10 cellular contexts compared by ENCODE assay signal in the genomic region with DNA sequence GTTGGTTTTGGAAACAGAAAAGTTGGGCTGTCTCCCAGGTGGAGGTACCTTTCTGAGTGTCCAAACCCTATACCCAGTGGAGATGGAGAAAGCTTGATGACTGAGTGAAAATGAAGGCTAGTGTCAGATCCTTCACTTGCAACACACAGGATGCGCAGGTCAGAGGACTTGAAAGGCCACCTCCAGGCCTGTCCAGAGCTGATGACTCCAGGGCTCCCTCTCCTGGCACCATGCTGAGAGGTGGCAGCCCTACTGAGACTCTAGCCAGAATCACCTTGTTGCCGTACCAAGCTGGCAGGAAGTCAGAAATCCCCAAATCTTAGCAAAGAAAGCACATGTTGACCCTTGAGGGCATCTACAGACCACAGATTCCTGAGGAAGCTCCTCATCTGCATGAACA.
DNase-seq lines count a peak whose midpoint lies in the region; ATAC-seq and TF ChIP-seq lines count a peak whose summit lies in the region.
"Had no signal": no experiment of that assay in that cellular context is flagged by ENCODE, and none has a peak within 500 bp of the region (broad histone marks: within the 10 kb centered on the region; RNA-seq: fewer than 3 reads in every experiment).

No MANE protein-coding gene starts in this region.

- TF ChIP-seq CTCF in MM.1S (IDR thresholded peaks at IDR 0.05; ENCODE audit: low read length) (peak; percentile 49), brain microvascular endothelial cell (IDR thresholded peaks at IDR 0.05; ENCODE audit: low read depth, low read length, missing control alignments) (peak; percentile 71), parathyroid adenoma (IDR thresholded peaks at IDR 0.05) (peak; percentile 37)

- DNase-seq in NCI-H82 (lab: John Stamatoyannopoulos, UW) (peak; percentile 52), NCI-H82 treated with DMSO at 0.1 percent for 48 hours (lab: John Stamatoyannopoulos, UW; ENCODE audit: unreplicated experiment) (no peak), MM.1S (peak; percentile 23), brain microvascular endothelial cell (no peak), NCI-H1436 treated with DMSO at 0.1 percent for 48 hours (lab: John Stamatoyannopoulos, UW) (no peak), kidney glomerular epithelial cell (lab: John Stamatoyannopoulos, UW) (no peak)

- H2AFZ ChIP-seq in MM.1S (ENCODE audit: low read length), result no peak overlapping the region
- no peak overlapping the region for H2AFZ ChIP-seq in parathyroid adenoma

- H3K27ac ChIP-seq in MM.1S (ENCODE audit: low read length) (no peak overlapping the region), brain microvascular endothelial cell (no peak overlapping the region), parathyroid adenoma (no peak overlapping the region)
- H3K27ac ChIP-seq: epithelial cell of prostate, Peyer's patch had no signal

- H3K9ac ChIP-seq in MM.1S (ENCODE audit: low read length) (no peak overlapping the region), parathyroid adenoma (no peak overlapping the region)

- no peaks in the 10 kb centered on the region for H3K9me2 ChIP-seq in MM.1S (replicated peaks; ENCODE audit: insufficient read depth, low read length)

- H3K27me3 ChIP-seq in MM.1S (replicated peaks; ENCODE audit: insufficient read depth, low read length), result peaks cover 71% of the 10 kb centered on the region
- H3K27me3 ChIP-seq in brain microvascular endothelial cell (replicated peaks), result peaks cover 33% of the 10 kb centered on the region
- no peaks in the 10 kb centered on the region for H3K27me3 ChIP-seq in parathyroid adenoma (ENCODE audit: control insufficient read depth, insufficient read depth, low read length)
- H3K27me3 ChIP-seq: Peyer's patch had no signal

- H3K4me3 ChIP-seq in MM.1S (ENCODE audit: low read length) (no peak overlapping the region), brain microvascular endothelial cell (ENCODE audit: low read depth, low read length) (no peak overlapping the region), parathyroid adenoma (ENCODE audit: low read depth, low read length) (no peak overlapping the region)
- H3K4me3 ChIP-seq: Peyer's patch had no signal

- in situ Hi-C loops in brain microvascular endothelial cell (cut with HindIII; ENCODE audit: low pct_ligation_motif_present, low sequenced_read_pairs), result no loop called here

- no peaks in the 10 kb centered on the region for H3K9me3 ChIP-seq in MM.1S (replicated peaks; ENCODE audit: insufficient read depth, low read length)
- H3K9me3 ChIP-seq in parathyroid adenoma (ENCODE audit: control insufficient read depth, low read length), result no peaks in the 10 kb centered on the region
- H3K9me3 ChIP-seq: Peyer's patch had no signal

- H3K36me3 ChIP-seq in MM.1S (replicated peaks; ENCODE audit: insufficient read depth, low read length) (no peaks in the 10 kb centered on the region), brain microvascular endothelial cell (replicated peaks) (no peaks in the 10 kb centered on the region), parathyroid adenoma (ENCODE audit: control insufficient read depth, insufficient read depth, low read length) (no peaks in the 10 kb centered on the region)
- H3K36me3 ChIP-seq: Peyer's patch had no signal

- no peaks in the 10 kb centered on the region for H3F3A ChIP-seq in MM.1S (ENCODE audit: insufficient read depth, low read length)

- ATAC-seq in GM18520 (IDR thresholded peaks at IDR 0.05; ENCODE audit: unreplicated experiment), result no peak

- H3K4me2 ChIP-seq in MM.1S (ENCODE audit: low read depth, low read length), result no peak overlapping the region
- no peak overlapping the region for H3K4me2 ChIP-seq in parathyroid adenoma (ENCODE audit: low read length)

- H4K20me1 ChIP-seq in MM.1S (ENCODE audit: insufficient read depth, low read length), result no peaks in the 10 kb centered on the region

- no peaks in the 10 kb centered on the region for H3K4me1 ChIP-seq in MM.1S (ENCODE audit: low read length)
- H3K4me1 ChIP-seq in parathyroid adenoma, result no peaks in the 10 kb centered on the region

- H3K79me2 ChIP-seq in MM.1S (ENCODE audit: low read length) (no peaks in the 10 kb centered on the region), parathyroid adenoma (no peaks in the 10 kb centered on the region)

Comparison
In these comparisons a context has a peak if more than half of its experiments do, and no peak if none do; other contexts are left out.
1. DNase-seq: peak in NCI-H82 (single experiment) and MM.1S (single experiment); none in NCI-H82 treated with DMSO at 0.1 percent for 48 hours (single experiment), brain microvascular endothelial cell (single experiment), NCI-H1436 treated with DMSO at 0.1 percent for 48 hours (single experiment) and kidney glomerular epithelial cell (single experiment).
2. Peak in every context shown above with its lines, with median percentiles within 50 percentile points of each other: CTCF ChIP-seq.